In the genomic region with DNA sequence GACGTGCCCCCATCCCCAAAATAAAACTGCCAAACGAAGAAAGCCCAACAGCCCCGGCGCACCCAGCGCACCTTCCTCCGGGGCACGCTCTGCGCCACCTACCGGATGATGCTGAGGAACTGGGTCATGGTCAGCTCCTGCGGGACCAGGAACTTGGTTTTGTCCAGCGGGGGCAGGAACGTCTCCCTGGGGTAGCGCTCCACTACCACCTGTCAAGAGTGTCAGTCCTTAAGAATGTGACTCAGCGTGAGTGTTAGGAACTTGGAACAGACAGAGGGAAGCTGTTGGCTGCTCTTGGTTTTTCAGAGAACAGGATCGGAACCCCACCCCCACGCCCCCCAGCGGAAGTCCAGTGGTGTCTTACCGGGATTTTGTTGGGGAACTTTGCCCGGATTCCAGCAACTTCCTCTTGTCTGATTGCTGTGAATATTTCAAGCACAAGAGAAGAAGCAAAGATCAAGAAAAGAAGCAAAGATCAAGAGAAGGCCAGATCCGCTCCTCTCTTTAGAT, we compare ENCODE assay signal across 8 cellular contexts. TPM values are rescaled to one million over a fixed set of nuclear protein-coding genes. Genes with fewer than 3 reads are reported as not detected.
DNase-seq lines count a peak whose midpoint lies in the region; ATAC-seq, FAIRE-seq and TF ChIP-seq lines count a peak whose summit lies in the region.

No MANE protein-coding gene starts in this region.

- no peaks in the 10 kb centered on the region for H3K36me3 Mint-ChIP-seq in activated CD8-positive, alpha-beta T cell treated with anti-CD3 and anti-CD28 coated beads, Interleukin-2, amount 10 ng/mL, durations not matched to agents 7 days and 5 days (ENCODE audit: low read depth)

- TF ChIP-seq POLR2A in H1 (IDR thresholded peaks at IDR 0.05; ENCODE audit: control extremely low read depth in 1 of 2, low read depth in 2 of 2, low read length in 2 of 2), result no peak

- no peaks in the 10 kb centered on the region for H3K36me3 ChIP-seq in H1 (ENCODE audit: control insufficient read depth in 2 of 4, insufficient read depth in 4 of 4, low read length in 3 of 4)
- H3K36me3 ChIP-seq in mesendoderm (ENCODE audit: control insufficient read depth, insufficient read depth, low read length), result no peaks in the 10 kb centered on the region

- H3K27me3 Mint-ChIP-seq in activated CD8-positive, alpha-beta T cell treated with anti-CD3 and anti-CD28 coated beads, Interleukin-2, amount 10 ng/mL, durations not matched to agents 7 days and 5 days (ENCODE audit: low read depth), result no peaks in the 10 kb centered on the region

- no peak overlapping the region for H2BK20ac ChIP-seq in H1 (ENCODE audit: low read length)

- no peak overlapping the region for H3K27ac Mint-ChIP-seq in activated CD8-positive, alpha-beta T cell treated with anti-CD3 and anti-CD28 coated beads, Interleukin-2, amount 10 ng/mL, durations not matched to agents 7 days and 5 days

- H3K18ac ChIP-seq in H1 (ENCODE audit: extremely low read depth, low read length), result no peak overlapping the region; the same call in 1 of the 2 replicates
- no peak overlapping the region for H3K18ac ChIP-seq in mesendoderm (ENCODE audit: low read length)

- H3K4me3 Mint-ChIP-seq in activated CD8-positive, alpha-beta T cell treated with anti-CD3 and anti-CD28 coated beads, Interleukin-2, amount 10 ng/mL, durations not matched to agents 7 days and 5 days, result peak overlapping the region; percentile 63

- H3K4ac ChIP-seq in H1 (replicated peaks; ENCODE audit: insufficient read length, low read depth, low read length), result no peak overlapping the region
- H3K4ac ChIP-seq in mesendoderm (ENCODE audit: low read depth, low read length), result no peak overlapping the region

- H3K27me3 ChIP-seq in H1 (replicated peaks in 1 of 4; ENCODE audit: control insufficient read depth in 3 of 4, extremely low read depth in 1 of 4, insufficient read depth in 3 of 4, low read length in 3 of 4) (no peaks in the 10 kb centered on the region), mesendoderm (ENCODE audit: insufficient read depth, low read length, poor library complexity) (no peaks in the 10 kb centered on the region)

- H2BK5ac ChIP-seq in H1 (ENCODE audit: low read depth, low read length), result no peak overlapping the region
- H2BK5ac ChIP-seq in mesendoderm (ENCODE audit: low read length), result no peak overlapping the region

- H3K9ac ChIP-seq in H1 (replicated peaks in 1 of 4; ENCODE audit: extremely low read depth in 1 of 4, low read depth in 3 of 4, low read length in 3 of 4), result no peak overlapping the region
- peak overlapping the region; percentile 54 for H3K9ac ChIP-seq in mesendoderm (ENCODE audit: low read length)

- TF ChIP-seq CTCF in GM12872 (IDR thresholded peaks at IDR 0.05; ENCODE audit: insufficient read depth, low read depth, low read length) (peak; percentile 65), HFF-Myc (IDR thresholded peaks at IDR 0.05; ENCODE audit: low read depth, low read length, missing control alignments) (peak; percentile 92), H1 (IDR thresholded peaks at IDR 0.05; ENCODE audit: control extremely low read depth in 1 of 3, insufficient read depth in 1 of 3, low read depth in 1 of 3, low read length in 3 of 3) (peak; percentile 83 to 90 (median 84))

- H2BK120ac ChIP-seq in H1 (replicated peaks; ENCODE audit: low read depth, low read length), result no peak overlapping the region
- H2BK120ac ChIP-seq in mesendoderm (ENCODE audit: low read depth, low read length), result no peak overlapping the region

- H2AK5ac ChIP-seq in H1 (ENCODE audit: low read depth, low read length) (no peak overlapping the region), mesendoderm (ENCODE audit: low read length) (no peak overlapping the region)

- peak; percentile 56 to 61; a peak in 3 of 4 replicates for TF ChIP-seq RAD21 in H1 (IDR thresholded peaks at IDR 0.05 in 1 of 2, conservative IDR thresholded peaks at IDR 0.05 in 1 of 2; ENCODE audit: low read depth in 2 of 2, low read length in 2 of 2)

- no peak overlapping the region for H2BK15ac ChIP-seq in H1 (ENCODE audit: low read length)
- H2BK15ac ChIP-seq in mesendoderm (replicated peaks; ENCODE audit: low read depth), result no peak overlapping the region

- no peak overlapping the region for H3K56ac ChIP-seq in H1 (replicated peaks; ENCODE audit: insufficient read length, low read depth, low read length)
- H3K56ac ChIP-seq in mesendoderm (ENCODE audit: low read length), result peak overlapping the region; percentile 67

- H3K27ac ChIP-seq in H1 (ENCODE audit: low read depth, low read length) (no peak overlapping the region), mesendoderm (ENCODE audit: low read depth, low read length) (peak overlapping the region; percentile 30)

- H2BK12ac ChIP-seq in H1 (ENCODE audit: low read depth, low read length), result no peak overlapping the region

- H3K4me3 ChIP-seq in HFF-Myc (replicated peaks; ENCODE audit: low read depth, low read length) (peak overlapping the region; percentile 8; the same call in 1 of the 2 replicates), H1 (ENCODE audit: extremely low read depth in 1 of 4, insufficient read depth in 2 of 4, low read depth in 3 of 4, low read length in 4 of 4) (peak overlapping the region; percentile 31 to 64 (median 60); a peak in 7 of 8 replicates), mesendoderm (ENCODE audit: low read length) (peak overlapping the region; percentile 30)

- ATAC-seq in activated CD8-positive, alpha-beta T cell treated with anti-CD3 and anti-CD28 coated beads, Interleukin-2, amount 10 ng/mL, durations not matched to agents 7 days and 5 days, result peak; percentile 84
- no peak for ATAC-seq in HG03025 (IDR thresholded peaks at IDR 0.05; ENCODE audit: low FRiP score, unreplicated experiment)

- no peak for FAIRE-seq in H1 (lab: Jason Lieb, UNC)

- no peaks in the 10 kb centered on the region for H3K9me3 Mint-ChIP-seq in activated CD8-positive, alpha-beta T cell treated with anti-CD3 and anti-CD28 coated beads, Interleukin-2, amount 10 ng/mL, durations not matched to agents 7 days and 5 days (ENCODE audit: insufficient read depth)

- H4K5ac ChIP-seq in H1 (ENCODE audit: insufficient read length, low read depth, low read length) (no peak overlapping the region), mesendoderm (ENCODE audit: low read length) (no peak overlapping the region)

- POLR2A ChIA-PET in activated CD8-positive, alpha-beta T cell treated with anti-CD3 and anti-CD28 coated beads, Interleukin-2, amount 10 ng/mL, durations not matched to agents 7 days and 5 days (lab: Charles Lee), result no interaction called here
- POLR2A ChIA-PET in H1 (lab: Charles Lee; ENCODE audit: partially characterized antibody), result interaction anchor here (1.2 kb wide), 1 partner anchor 106 kb away, joined by 3 read pairs; no protein-coding TSS in a partner anchor

- H3K4me2 ChIP-seq in H1 (ENCODE audit: insufficient read depth in 1 of 2, low read depth in 2 of 2, low read length in 2 of 2) (peak overlapping the region; percentile 43 to 91), mesendoderm (ENCODE audit: low read length) (peak overlapping the region; percentile 80)

- CTCF ChIA-PET in activated CD8-positive, alpha-beta T cell treated with anti-CD3 and anti-CD28 coated beads, Interleukin-2, amount 10 ng/mL, durations not matched to agents 7 days and 5 days (lab: Charles Lee), result interaction anchor here (0.9 to 2.8 kb wide), 15 partner anchors 8 to 472 kb away, joined by 3 to 19 read pairs (median 4); no protein-coding TSS in a partner anchor
- CTCF ChIA-PET in H1 (lab: Charles Lee; ENCODE audit: partially characterized antibody), result interaction anchor here (0.6 to 5.5 kb wide), 41 partner anchors 8 to 667 kb away, joined by 3 to 83 read pairs (median 5); no protein-coding TSS in a partner anchor

- TF ChIP-seq EP300 in H1 (IDR thresholded peaks at IDR 0.05; ENCODE audit: borderline replicate concordance in 1 of 2, low read depth in 2 of 2, low read length in 2 of 2), result no peak

- H3K79me1 ChIP-seq in H1 (ENCODE audit: low read depth, low read length) (no peaks in the 10 kb centered on the region), mesendoderm (ENCODE audit: low read length) (no peaks in the 10 kb centered on the region)

- no peak overlapping the region for H3K14ac ChIP-seq in H1 (ENCODE audit: insufficient read length)

- peak overlapping the region; percentile 98 for H2AFZ ChIP-seq in H1 (ENCODE audit: low read length)

- no peaks in the 10 kb centered on the region for H3K9me3 ChIP-seq in H1 (ENCODE audit: insufficient read depth in 2 of 2, low read depth in 1 of 2, low read length in 1 of 2)

- H3K23me2 ChIP-seq in H1 (ENCODE audit: low read depth, low read length), result no peaks in the 10 kb centered on the region; the same call in 1 of the 2 replicates

- H4K8ac ChIP-seq in H1 (ENCODE audit: extremely low read depth, insufficient read depth, low read length) (no peak overlapping the region), mesendoderm (ENCODE audit: low read depth, low read length) (no peak overlapping the region)

- H3K4me1 ChIP-seq in H1 (replicated peaks in 1 of 4; ENCODE audit: control insufficient read depth in 3 of 4, insufficient read depth in 4 of 4, low read length in 3 of 4), result peaks cover 3 to 7% (median 5%) of the 10 kb centered on the region in 4 experiments; a peak in 5 of 7 replicates
- H3K4me1 ChIP-seq in mesendoderm (ENCODE audit: control insufficient read depth, low read depth, low read length), result no peaks in the 10 kb centered on the region

- WGBS in H1 (ENCODE audit: extremely low coverage in 1 of 2, insufficient coverage in 1 of 2, insufficient read length in 1 of 2, insufficient replicate concordance in 2 of 2, low coverage in 1 of 2, low lambda C conversion rate in 2 of 2, missing lambda C conversion rate in 1 of 2), 2 experiments, result 8% methylated on average over 20 of the region's 20 CpGs; no CpG with 5 or more reads in 1 of the 2 experiments
- WGBS in mesendoderm (ENCODE audit: extremely low coverage, insufficient coverage, low lambda C conversion rate), result no CpG with 5 or more reads among the region's 20 CpGs

- no peak for DNase-seq in HFF-Myc (ENCODE audit: extremely low read depth, low read depth)
- peak; percentile 69 for DNase-seq in NCI-H2227 treated with DMSO at 0.1 percent for 48 hours (lab: John Stamatoyannopoulos, UW)
- peak; percentile 63 for DNase-seq in activated CD8-positive, alpha-beta T cell treated with anti-CD3 and anti-CD28 coated beads, Interleukin-2, amount 10 ng/mL, durations not matched to agents 7 days and 5 days
- DNase-seq in H1 (ENCODE audit: low read depth in 1 of 2, low spot score in 2 of 2), result peak in 1 of 2 experiments; percentile 85
- peak; percentile 93 for DNase-seq in mesendoderm
- peak; percentile 9 for DNase-seq in stimulated activated CD8-positive, alpha-beta memory T cell treated with anti-CD3 and anti-CD28 coated beads, Interleukin-15, amount 100 ng/mL, for 1 hour (ENCODE audit: low read depth)

- peaks cover 6% of the 10 kb centered on the region for H3K4me1 Mint-ChIP-seq in activated CD8-positive, alpha-beta T cell treated with anti-CD3 and anti-CD28 coated beads, Interleukin-2, amount 10 ng/mL, durations not matched to agents 7 days and 5 days (ENCODE audit: low read depth)

- no peaks in the 10 kb centered on the region for H4K20me1 ChIP-seq in H1 (replicated peaks in 1 of 2; ENCODE audit: control insufficient read depth in 1 of 2, insufficient read depth in 2 of 2, low read length in 2 of 2)

- H3K79me2 ChIP-seq in H1 (ENCODE audit: control insufficient read depth in 1 of 2, insufficient read depth in 2 of 2, low read length in 2 of 2) (no peaks in the 10 kb centered on the region), mesendoderm (ENCODE audit: control insufficient read depth, insufficient read depth, low read length) (no peaks in the 10 kb centered on the region)

- H3K23ac ChIP-seq in H1 (ENCODE audit: insufficient read length), result no peak overlapping the region
- H3K23ac ChIP-seq in mesendoderm (ENCODE audit: low read length), result no peak overlapping the region

- H4K91ac ChIP-seq in H1 (replicated peaks; ENCODE audit: insufficient read length, low read length), result no peak overlapping the region

RNA-seq across cellular contexts. Expression of a gene that starts 0.4 kb away (rescaled TPM):
- total RNA-seq in activated CD8-positive, alpha-beta T cell treated with anti-CD3 and anti-CD28 coated beads, Interleukin-2, amount 10 ng/mL, durations not matched to agents 7 days and 5 days, result not detected
- 1.7 and 2.1 TPM in 2 replicates for total RNA-seq in H1 (2021; fragmentation: NEBNext Ultra II Directional; extraction: Animal tissue kit (Norgen Biotek cat#: 25700))
- polyA plus RNA-seq in H1 (2011; rRNA removed), result 2.3 and 3.2 TPM in 2 replicates
- polyA plus RNA-seq in H1 (2011; cell fraction: cytosol; rRNA removed), result 3.3 TPM
- 1.5 TPM for polyA plus RNA-seq in H1 (2011; cell fraction: nucleus; rRNA removed)
- polyA plus RNA-seq in H1 (2012, experiment 1 of 2), result 2.2 to 3.0 TPM (median 2.6 TPM) in 4 replicates
- 1.9 TPM for polyA plus RNA-seq in H1 (2012, experiment 2 of 2)
- polyA plus RNA-seq in H1 (2013, experiment 1 of 2), result 0.59 TPM
- 0.48 TPM for polyA plus RNA-seq in H1 (2013, experiment 2 of 2)
- 2.6 and 3.5 TPM in 2 replicates for polyA minus RNA-seq in H1 (2011; rRNA and poly(A)+ RNA removed)
- polyA minus RNA-seq in H1 (2011; cell fraction: cytosol; rRNA and poly(A)+ RNA removed), result 1.3 TPM
- polyA minus RNA-seq in H1 (2011; cell fraction: nucleus; rRNA and poly(A)+ RNA removed), result 0.90 TPM
- 0.69 TPM for polyA plus RNA-seq in mesendoderm (2013, experiment 1 of 2)
- 0.76 TPM for polyA plus RNA-seq in mesendoderm (2013, experiment 2 of 2)

RNA-seq across cellular contexts. Expression of a gene that starts 40.9 kb away (rescaled TPM):
- not detected for total RNA-seq in activated CD8-positive, alpha-beta T cell treated with anti-CD3 and anti-CD28 coated beads, Interleukin-2, amount 10 ng/mL, durations not matched to agents 7 days and 5 days
- total RNA-seq in H1 (2021; fragmentation: NEBNext Ultra II Directional; extraction: Animal tissue kit (Norgen Biotek cat#: 25700)), result not detected in 2 replicates
- polyA plus RNA-seq in H1 (2011; rRNA removed), result not detected in 2 replicates
- not detected for polyA plus RNA-seq in H1 (2011; cell fraction: cytosol; rRNA removed)
- not detected for polyA plus RNA-seq in H1 (2011; cell fraction: nucleus; rRNA removed)
- not detected in 4 replicates for polyA plus RNA-seq in H1 (2012, experiment 1 of 2)
- polyA plus RNA-seq in H1 (2012, experiment 2 of 2), result not detected
- polyA plus RNA-seq in H1 (2013, experiment 1 of 2), result not detected
- polyA plus RNA-seq in H1 (2013, experiment 2 of 2), result not detected
- not detected in 2 replicates for polyA minus RNA-seq in H1 (2011; rRNA and poly(A)+ RNA removed)
- not detected for polyA minus RNA-seq in H1 (2011; cell fraction: cytosol; rRNA and poly(A)+ RNA removed)
- polyA minus RNA-seq in H1 (2011; cell fraction: nucleus; rRNA and poly(A)+ RNA removed), result not detected
- polyA plus RNA-seq in mesendoderm (2013, experiment 1 of 2), result not detected
- polyA plus RNA-seq in mesendoderm (2013, experiment 2 of 2), result not detected

Comparison
In these comparisons a context has a peak if more than half of its experiments do, and no peak if none do; other contexts are left out.
1. H3K4me3 ChIP-seq: peak in every context shown above with its lines; median percentile 60 in H1; 30 in mesendoderm; 8 in HFF-Myc.